ENCODE assay signal across 8 cellular contexts in genomic region chr2:20051518-20052228, GRCh38. TPM values are rescaled to one million over a fixed set of nuclear protein-coding genes. Genes with fewer than 3 reads are reported as not detected.
DNase-seq lines count a peak whose midpoint lies in the region; ATAC-seq and TF ChIP-seq lines count a peak whose summit lies in the region.

Gene LAPTM4A (minus strand): TSS chr2:20051628. CDS start chr2:20051520, 108 bp downstream.

- H3K4me1 Mint-ChIP-seq in CD14-positive monocyte = peaks cover 28% of the 10 kb centered on the region
- peaks cover 23% of the 10 kb centered on the region for H3K4me1 Mint-ChIP-seq in activated CD4-positive, alpha-beta T cell treated with anti-CD3 and anti-CD28 coated beads, Interleukin-2, amount 10 ng/mL, durations not matched to agents 7 days and 5 days

- DNase-seq in CD14-positive monocyte (ENCODE audit: low spot score) (peak; percentile 99), NCI-H69 (lab: John Stamatoyannopoulos, UW) (peak; percentile 98), cortex of kidney (lab: John Stamatoyannopoulos, UW) (peak; percentile 46), left kidney (ENCODE audit: low read depth, low spot score) (peak; percentile 100)
- DNase-seq in activated CD4-positive, alpha-beta T cell treated with anti-CD3 and anti-CD28 coated beads, Interleukin-2, amount 10 ng/mL, durations not matched to agents 7 days and 5 days = peak; percentile 99
- DNase-seq in stimulated activated CD4-positive, alpha-beta T cell treated with anti-CD3 and anti-CD28 coated beads, Interleukin-2, amount 100 ng/mL, for 24 hours = peak; percentile 95 to 97

- H3K27ac Mint-ChIP-seq in CD14-positive monocyte = no peak within 1 kb of the TSS
- H3K27ac Mint-ChIP-seq in activated CD4-positive, alpha-beta T cell treated with anti-CD3 and anti-CD28 coated beads, Interleukin-2, amount 10 ng/mL, durations not matched to agents 7 days and 5 days = no peak within 1 kb of the TSS

- CTCF ChIA-PET in activated CD4-positive, alpha-beta T cell treated with anti-CD3 and anti-CD28 coated beads, Interleukin-2, amount 10 ng/mL, durations not matched to agents 7 days and 5 days (lab: Charles Lee) = interaction anchor here (1.0 to 2.0 kb wide), 2 partner anchors 16 to 36 kb away, joined by 4 to 8 read pairs; no protein-coding TSS in a partner anchor

- no peak for TF ChIP-seq CTCF in CD14-positive monocyte (IDR thresholded peaks at IDR 0.05)

- intact Hi-C loops in CD14-positive monocyte (cut with micrococcal nuclease) = loop anchor here (2.0 to 10.0 kb wide), 3 partner anchors 149 to 707 kb away; partner anchors contain the start of gene TTC32 (in 1 of the 2)

- H3K36me3 Mint-ChIP-seq in CD14-positive monocyte = peaks cover 3% of the 10 kb centered on the region in 2 donors
- no peaks in the 10 kb centered on the region for H3K36me3 Mint-ChIP-seq in activated CD4-positive, alpha-beta T cell treated with anti-CD3 and anti-CD28 coated beads, Interleukin-2, amount 10 ng/mL, durations not matched to agents 7 days and 5 days (ENCODE audit: low read depth)

- POLR2A ChIA-PET in activated CD4-positive, alpha-beta T cell treated with anti-CD3 and anti-CD28 coated beads, Interleukin-2, amount 10 ng/mL, durations not matched to agents 7 days and 5 days (lab: Charles Lee) = no interaction called here

- ATAC-seq in GM19372 (IDR thresholded peaks at IDR 0.05; ENCODE audit: low read depth, unreplicated experiment) (peak; percentile 93), HG03521 (IDR thresholded peaks at IDR 0.05; ENCODE audit: unreplicated experiment) (peak; percentile 93)

- H3K9me3 Mint-ChIP-seq in CD14-positive monocyte = peaks cover 0 to 3% (median 0%) of the 10 kb centered on the region in 7 donors
- no peaks in the 10 kb centered on the region for H3K9me3 Mint-ChIP-seq in activated CD4-positive, alpha-beta T cell treated with anti-CD3 and anti-CD28 coated beads, Interleukin-2, amount 10 ng/mL, durations not matched to agents 7 days and 5 days

- H3K4me3 Mint-ChIP-seq in CD14-positive monocyte = no peak within 1 kb of the TSS
- H3K4me3 Mint-ChIP-seq in activated CD4-positive, alpha-beta T cell treated with anti-CD3 and anti-CD28 coated beads, Interleukin-2, amount 10 ng/mL, durations not matched to agents 7 days and 5 days = no peak within 1 kb of the TSS

- H3K27me3 Mint-ChIP-seq in CD14-positive monocyte (ENCODE audit: low read depth in 3 of 3) = peaks cover 12 to 27% (median 16%) of the 10 kb centered on the region in 3 donors
- H3K27me3 Mint-ChIP-seq in activated CD4-positive, alpha-beta T cell treated with anti-CD3 and anti-CD28 coated beads, Interleukin-2, amount 10 ng/mL, durations not matched to agents 7 days and 5 days = peaks cover 21% of the 10 kb centered on the region

RNA-seq across cellular contexts. Expression of gene LAPTM4A, which starts in this region (rescaled TPM):
- 100 to 1,000 TPM; 421 to 442 TPM for polyA plus RNA-seq in CD14-positive monocyte
- 10 to 100 TPM; 26.3 to 52.1 TPM for total RNA-seq in activated CD4-positive, alpha-beta T cell treated with anti-CD3 and anti-CD28 coated beads, Interleukin-2, amount 10 ng/mL, durations not matched to agents 7 days and 5 days

Comparison
In these comparisons a context has a peak if more than half of its experiments do, and no peak if none do; other contexts are left out.
1. Peak in every context shown above with its lines: DNase-seq and ATAC-seq.
2. DNase-seq: peak in every context shown above with its lines; median percentile 100 in left kidney; 99 in CD14-positive monocyte; 99 in activated CD4-positive, alpha-beta T cell treated with anti-CD3 and anti-CD28 coated beads, Interleukin-2, amount 10 ng/mL, durations not matched to agents 7 days and 5 days; 98 in NCI-H69; 96 in stimulated activated CD4-positive, alpha-beta T cell treated with anti-CD3 and anti-CD28 coated beads, Interleukin-2, amount 100 ng/mL, for 24 hours; 46 in cortex of kidney.